Comparison of ENCODE assay signal across 8 cellular contexts in the genomic region with DNA sequence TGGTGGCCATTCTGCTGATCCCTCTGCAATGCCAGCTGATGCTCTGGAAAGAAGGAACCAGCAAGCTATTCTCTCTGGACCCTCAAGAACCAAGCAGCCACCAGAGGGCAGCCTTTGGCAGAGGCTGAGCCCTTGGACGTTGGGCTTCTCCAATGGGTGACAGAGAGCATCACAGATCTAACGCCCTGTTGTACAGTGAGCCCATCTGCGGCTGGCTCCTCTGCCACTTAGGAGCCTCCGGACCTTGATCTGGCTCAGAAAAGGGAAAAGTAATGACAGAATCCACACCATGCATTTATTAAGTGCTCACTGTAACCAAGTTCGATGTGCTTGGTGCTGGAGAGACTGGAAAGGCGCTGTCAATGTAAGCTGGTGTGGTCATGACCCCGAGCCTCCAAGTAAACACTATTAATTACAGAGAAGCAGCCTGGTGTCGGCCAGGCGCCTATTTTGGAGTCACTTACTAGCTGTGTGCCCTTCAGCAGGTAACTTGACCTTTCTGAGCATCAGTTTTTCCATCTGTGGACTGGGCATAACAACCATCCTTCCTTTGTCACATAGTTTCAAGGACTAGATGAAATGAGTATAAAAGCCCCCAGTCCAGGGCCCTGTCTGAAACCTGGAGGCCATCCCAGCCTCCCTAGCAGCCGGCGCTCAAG. TPM values are rescaled to one million over a fixed set of nuclear protein-coding genes. Genes with fewer than 3 reads are reported as not detected.
DNase-seq lines count a peak whose midpoint lies in the region; ATAC-seq, FAIRE-seq and TF ChIP-seq lines count a peak whose summit lies in the region.

No MANE protein-coding gene starts in this region.

- H3K9me2 ChIP-seq in HCT116 (ENCODE audit: insufficient read depth) = no peaks in the 10 kb centered on the region

- no peak for TF ChIP-seq POLR2A in HCT116 (IDR thresholded peaks at IDR 0.05; ENCODE audit: borderline replicate concordance, extremely low read depth, insufficient read depth, insufficient read length)

- H3K9me3 ChIP-seq in HCT116 (ENCODE audit: control insufficient read depth in 1 of 2, insufficient read depth in 1 of 2, low read depth in 1 of 2, low read length in 2 of 2) = no peaks in the 10 kb centered on the region
- H3K9me3 ChIP-seq in kidney (ENCODE audit: control insufficient read depth in 1 of 2, low read length in 2 of 2) = no peaks in the 10 kb centered on the region

- POLR2A ChIA-PET in HCT116 (lab: Charles Lee) = interaction anchor here (0.8 kb wide), 1 partner anchor 113 kb away, joined by 3 read pairs; no protein-coding TSS in a partner anchor

- H3K9ac ChIP-seq in HCT116 (ENCODE audit: low read length) = no peak overlapping the region
- no peak overlapping the region for H3K9ac ChIP-seq in kidney (ENCODE audit: low read length in 2 of 2)

- no peak overlapping the region for H3K4me3 ChIP-seq in HCT116 (replicated peaks in 1 of 2; ENCODE audit: low read depth in 1 of 2, low read length in 2 of 2)
- H3K4me3 ChIP-seq in kidney (ENCODE audit: low read length in 2 of 2) = no peak overlapping the region

- peak; percentile 93 for TF ChIP-seq RAD21 in HCT116 (IDR thresholded peaks at IDR 0.05; ENCODE audit: low read depth)

- no TSS peak for BruUV-seq in HCT116 (replicated peaks; lab: Mats Ljungman, UMichigan)

- H3K27me3 ChIP-seq in HCT116 (ENCODE audit: insufficient read depth, low read length) = no peaks in the 10 kb centered on the region

- H3K27ac ChIP-seq in HCT116 (ENCODE audit: low read depth, low read length) (no peak overlapping the region), caudate nucleus (ENCODE audit: low read depth, low read length) (peak overlapping the region; percentile 46), kidney (ENCODE audit: low read depth in 2 of 2, low read length in 2 of 2) (no peak overlapping the region)

- no peaks in the 10 kb centered on the region for H3K79me2 ChIP-seq in HCT116 (ENCODE audit: insufficient read depth, low read length)

- CTCF ChIA-PET in HCT116 (lab: Charles Lee) = interaction anchor here (0.6 to 3.0 kb wide), 26 partner anchors 8 to 320 kb away, joined by 3 to 94 read pairs (median 4); no protein-coding TSS in a partner anchor

- H3K4me2 ChIP-seq in HCT116 (ENCODE audit: low read length) = no peak overlapping the region

- H3K36me3 ChIP-seq in HCT116 (ENCODE audit: control insufficient read depth in 1 of 2, insufficient read depth in 2 of 2, low read length in 2 of 2) (peaks cover 3 to 11% of the 10 kb centered on the region in 2 experiments; a peak in 1 of 4 replicates), kidney (ENCODE audit: control insufficient read depth in 1 of 2, insufficient read depth in 2 of 2, low read length in 2 of 2) (peaks cover 6 to 8% of the 10 kb centered on the region in 2 donors)

- H3K4me1 ChIP-seq in HCT116 (ENCODE audit: control insufficient read depth in 1 of 2, insufficient read depth in 2 of 2, low read length in 2 of 2) = peaks cover 14% of the 10 kb centered on the region in 2 experiments
- H3K4me1 ChIP-seq in kidney (ENCODE audit: control insufficient read depth in 1 of 2, insufficient read depth in 1 of 2, low read depth in 1 of 2, low read length in 2 of 2) = peaks cover 13 to 17% of the 10 kb centered on the region in 2 donors

- peak; percentile 75 for DNase-seq in AG08396 (ENCODE audit: low spot score)
- DNase-seq in HCT116 (ENCODE audit: low read depth, low spot score) = peak; percentile 68
- peak; percentile 82 for DNase-seq in NCI-H460 (ENCODE audit: extremely low read depth, low read depth)
- DNase-seq in activated CD4-positive, CD25-positive, alpha-beta regulatory T cell treated with anti-CD3 and anti-CD28 coated beads, Interleukin-2, amount 50 U/mL, for 16 hours (ENCODE audit: low read depth, low spot score) = peak; percentile 72
- DNase-seq in caudate nucleus (lab: John Stamatoyannopoulos, UW) = peak in 60 of 61 donors; percentile 25 to 93 (median 79)
- DNase-seq in kidney = peak; percentile 91
- peak; percentile 87 to 88 for DNase-seq in stimulated activated CD4-positive, alpha-beta T cell treated with anti-CD3 and anti-CD28 coated beads, Interleukin-2, amount 100 ng/mL, for 24 hours

- TF ChIP-seq CTCF in HCT116 (IDR thresholded peaks at IDR 0.05 in 2 of 3, conservative IDR thresholded peaks at IDR 0.05 in 1 of 3; ENCODE audit: borderline replicate concordance in 1 of 3, insufficient read depth in 1 of 3, low read depth in 2 of 3, low read length in 2 of 3) (peak; percentile 86 to 92 (median 86)), kidney (IDR thresholded peaks at IDR 0.05; ENCODE audit: borderline replicate concordance, extremely low read depth, insufficient read depth) (peak; percentile 89)

- ATAC-seq in HCT116 (peak; percentile 96), HG02798 (IDR thresholded peaks at IDR 0.05; ENCODE audit: poor library complexity, unreplicated experiment) (no peak)

- H2AFZ ChIP-seq in HCT116 (ENCODE audit: low read depth, low read length, poor library complexity, severe bottlenecking) = no peak overlapping the region

- FAIRE-seq in kidney (lab: Jason Lieb, UNC) = no peak

- H4K20me1 ChIP-seq in HCT116 (ENCODE audit: insufficient read depth) = no peaks in the 10 kb centered on the region

- intact Hi-C loops in HCT116 (cut with micrococcal nuclease) (loop anchor here (1.0 kb wide), 2 partner anchors 39 to 113 kb away; no protein-coding TSS in a partner anchor), kidney (cut with DNase I) (loop anchor here (10.0 kb wide), 1 partner anchor 89 kb away; no protein-coding TSS in a partner anchor)

- RAD21 ChIA-PET in HCT116 (lab: Charles Lee; ENCODE audit: low non-redundant PET in 1 of 2, low total read pairs in 2 of 2, uncharacterized antibody in 2 of 2, unreplicated experiment in 2 of 2) = interaction anchor here (0.7 to 3.0 kb wide), 10 partner anchors 15 to 558 kb away, joined by 3 to 35 read pairs (median 6); no protein-coding TSS in a partner anchor

TF ChIP-seq in HCT116, 20 proteins besides CTCF, POLR2A, EP300 and RAD21:
- TF ChIP-seq YY1 (IDR thresholded peaks at IDR 0.05; ENCODE audit: extremely low read depth, insufficient replicate concordance, low read depth, low read length) (peak; percentile 20), JUND (IDR thresholded peaks at IDR 0.05) (no peak), EZH2phosphoT487 (IDR thresholded peaks at IDR 0.05; ENCODE audit: borderline replicate concordance) (no peak), CEBPB (IDR thresholded peaks at IDR 0.05; ENCODE audit: low read depth) (no peak), ZNF274 (IDR thresholded peaks at IDR 0.05; ENCODE audit: low read depth, low read length) (no peak)
- TF ChIP-seq, protein P1, sequence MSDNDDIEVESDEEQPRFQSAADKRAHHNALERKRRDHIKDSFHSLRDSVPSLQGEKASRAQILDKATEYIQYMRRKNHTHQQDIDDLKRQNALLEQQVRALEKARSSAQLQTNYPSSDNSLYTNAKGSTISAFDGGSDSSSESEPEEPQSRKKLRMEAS (IDR thresholded peaks at IDR 0.05) = no peak
- TF ChIP-seq, protein P2, sequence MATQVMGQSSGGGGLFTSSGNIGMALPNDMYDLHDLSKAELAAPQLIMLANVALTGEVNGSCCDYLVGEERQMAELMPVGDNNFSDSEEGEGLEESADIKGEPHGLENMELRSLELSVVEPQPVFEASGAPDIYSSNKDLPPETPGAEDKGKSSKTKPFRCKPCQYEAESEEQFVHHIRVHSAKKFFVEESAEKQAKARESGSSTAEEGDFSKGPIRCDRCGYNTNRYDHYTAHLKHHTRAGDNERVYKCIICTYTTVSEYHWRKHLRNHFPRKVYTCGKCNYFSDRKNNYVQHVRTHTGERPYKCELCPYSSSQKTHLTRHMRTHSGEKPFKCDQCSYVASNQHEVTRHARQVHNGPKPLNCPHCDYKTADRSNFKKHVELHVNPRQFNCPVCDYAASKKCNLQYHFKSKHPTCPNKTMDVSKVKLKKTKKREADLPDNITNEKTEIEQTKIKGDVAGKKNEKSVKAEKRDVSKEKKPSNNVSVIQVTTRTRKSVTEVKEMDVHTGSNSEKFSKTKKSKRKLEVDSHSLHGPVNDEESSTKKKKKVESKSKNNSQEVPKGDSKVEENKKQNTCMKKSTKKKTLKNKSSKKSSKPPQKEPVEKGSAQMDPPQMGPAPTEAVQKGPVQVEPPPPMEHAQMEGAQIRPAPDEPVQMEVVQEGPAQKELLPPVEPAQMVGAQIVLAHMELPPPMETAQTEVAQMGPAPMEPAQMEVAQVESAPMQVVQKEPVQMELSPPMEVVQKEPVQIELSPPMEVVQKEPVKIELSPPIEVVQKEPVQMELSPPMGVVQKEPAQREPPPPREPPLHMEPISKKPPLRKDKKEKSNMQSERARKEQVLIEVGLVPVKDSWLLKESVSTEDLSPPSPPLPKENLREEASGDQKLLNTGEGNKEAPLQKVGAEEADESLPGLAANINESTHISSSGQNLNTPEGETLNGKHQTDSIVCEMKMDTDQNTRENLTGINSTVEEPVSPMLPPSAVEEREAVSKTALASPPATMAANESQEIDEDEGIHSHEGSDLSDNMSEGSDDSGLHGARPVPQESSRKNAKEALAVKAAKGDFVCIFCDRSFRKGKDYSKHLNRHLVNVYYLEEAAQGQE (IDR thresholded peaks at IDR 0.05; ENCODE audit: low read depth) = no peak

RNA-seq across cellular contexts. Expression of a gene that starts 34.9 kb away (rescaled TPM):
- total RNA-seq in HCT116 (2021; ENCODE audit: unreplicated experiment) (66.8 TPM), kidney (128 TPM)
- 64.9 and 72.0 TPM in 2 replicates for polyA plus RNA-seq in HCT116 (2012)
- total RNA-seq in NCI-H460 (2014; rRNA removed; shearing (Covaris generic)) = 72.8 and 79.5 TPM in 2 replicates
- 51.6 and 72.7 TPM in 2 replicates for polyA plus RNA-seq in NCI-H460 (2014; cell fraction: nucleus; rRNA removed)
- polyA plus RNA-seq in kidney (ENCODE audit: insufficient read depth, low read depth, low replicate concordance) = 30.8 TPM
